ENCODE assay signal across 8 cellular contexts in the genomic region with DNA sequence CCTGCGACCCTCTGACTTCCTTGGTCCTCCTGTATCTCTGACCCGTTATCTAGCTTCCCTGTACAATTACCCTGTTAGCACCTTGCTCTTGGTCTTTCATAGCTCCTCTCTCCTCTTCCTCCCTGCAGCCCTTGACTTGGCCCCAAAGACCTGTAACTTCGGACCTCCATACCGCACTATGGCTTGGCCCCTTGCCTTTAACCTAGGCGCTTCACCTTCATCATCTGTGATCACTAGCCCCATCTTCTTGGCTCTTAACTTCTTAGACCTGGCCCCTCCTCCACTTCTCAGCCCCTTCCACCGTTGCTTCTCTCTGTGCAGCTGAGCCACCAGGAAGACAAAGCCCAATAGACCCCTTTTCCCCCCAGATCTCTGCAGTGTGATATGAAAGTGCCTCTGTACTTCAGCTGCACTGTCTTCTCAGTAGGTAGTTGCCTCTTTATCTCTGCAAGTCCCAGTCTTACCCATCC. TPM values are rescaled to one million over a fixed set of nuclear protein-coding genes. Genes with fewer than 3 reads are reported as not detected.
A peak's percentile ranks its signal among the peaks of the same experiment; 100 is the strongest.
DNase-seq lines count a peak whose midpoint lies in the region; ATAC-seq and TF ChIP-seq lines count a peak whose summit lies in the region.

No MANE protein-coding gene starts in this region.

- no peak for TF ChIP-seq POLR2A in testis (IDR thresholded peaks at IDR 0.05)

- H3K9me3 Mint-ChIP-seq in activated T-cell treated with anti-CD3 and anti-CD28 coated beads, Interleukin-2, amount 50 U/mL, for 24 hours = peaks cover 14% of the 10 kb centered on the region
- H3K9me3 Mint-ChIP-seq in activated T-helper 17 cell treated with anti-CD3 and anti-CD28 coated beads, Interleukin-2, amount 50 U/mL, for 72 hours = no peaks in the 10 kb centered on the region
- no peaks in the 10 kb centered on the region for H3K9me3 Mint-ChIP-seq in immature natural killer cell

- H3K4me1 ChIP-seq in testis = peaks cover 9% of the 10 kb centered on the region

- H3K27ac Mint-ChIP-seq in activated T-cell treated with anti-CD3 and anti-CD28 coated beads, Interleukin-2, amount 50 U/mL, for 24 hours = peak overlapping the region; percentile 89
- peak overlapping the region; percentile 82 for H3K27ac Mint-ChIP-seq in activated T-helper 17 cell treated with anti-CD3 and anti-CD28 coated beads, Interleukin-2, amount 50 U/mL, for 72 hours
- peak overlapping the region; percentile 74 to 95 (median 87) for H3K27ac Mint-ChIP-seq in immature natural killer cell

- peaks cover 70% of the 10 kb centered on the region for H3K36me3 Mint-ChIP-seq in activated T-cell treated with anti-CD3 and anti-CD28 coated beads, Interleukin-2, amount 50 U/mL, for 24 hours (ENCODE audit: low read depth)
- H3K36me3 Mint-ChIP-seq in activated T-helper 17 cell treated with anti-CD3 and anti-CD28 coated beads, Interleukin-2, amount 50 U/mL, for 72 hours (ENCODE audit: low read depth) = peaks cover 33% of the 10 kb centered on the region
- peaks cover 7 to 16% (median 10%) of the 10 kb centered on the region in 3 donors for H3K36me3 Mint-ChIP-seq in immature natural killer cell

- WGBS in testis, 2 donors = 4 to 7% methylated on average over 6 of the region's 6 CpGs

- peak overlapping the region; percentile 66 to 85 for H3K27ac ChIP-seq in testis

- intact Hi-C loops in testis (cut with DNase I; ENCODE audit: low total_unique reads) = no loop called here

- no peaks in the 10 kb centered on the region for H3K27me3 ChIP-seq in testis

- TF ChIP-seq CTCF in testis (IDR thresholded peaks at IDR 0.05) = no peak

- H3K4me3 Mint-ChIP-seq in activated T-cell treated with anti-CD3 and anti-CD28 coated beads, Interleukin-2, amount 50 U/mL, for 24 hours = peak overlapping the region; percentile 93
- H3K4me3 Mint-ChIP-seq in activated T-helper 17 cell treated with anti-CD3 and anti-CD28 coated beads, Interleukin-2, amount 50 U/mL, for 72 hours = peak overlapping the region; percentile 92
- peak overlapping the region; percentile 92 to 98 (median 98) for H3K4me3 Mint-ChIP-seq in immature natural killer cell

- DNase-seq in activated T-cell treated with anti-CD3 and anti-CD28 coated beads, Interleukin-2, amount 50 U/mL, for 24 hours = no peak
- DNase-seq in activated T-cell treated with anti-CD3 and anti-CD28 coated beads for 4 hours (no peak), immature natural killer cell (peak in 1 of 3 donors; percentile 1), testis (no peak), DMS79 treated with DMSO at 0.1 percent for 48 hours (lab: John Stamatoyannopoulos, UW) (no peak), amygdala (lab: John Stamatoyannopoulos, UW) (no peak)

- no peaks in the 10 kb centered on the region for H3K36me3 ChIP-seq in testis (ENCODE audit: low read depth, missing control alignments)

- no peaks in the 10 kb centered on the region for H3K9me3 ChIP-seq in testis

- peaks cover 44% of the 10 kb centered on the region for H3K4me1 Mint-ChIP-seq in activated T-cell treated with anti-CD3 and anti-CD28 coated beads, Interleukin-2, amount 50 U/mL, for 24 hours (ENCODE audit: low read depth)
- H3K4me1 Mint-ChIP-seq in activated T-helper 17 cell treated with anti-CD3 and anti-CD28 coated beads, Interleukin-2, amount 50 U/mL, for 72 hours = peaks cover 30% of the 10 kb centered on the region
- peaks cover 26 to 35% of the 10 kb centered on the region in 2 donors for H3K4me1 Mint-ChIP-seq in immature natural killer cell

- H3K27me3 Mint-ChIP-seq in activated T-cell treated with anti-CD3 and anti-CD28 coated beads, Interleukin-2, amount 50 U/mL, for 24 hours = no peaks in the 10 kb centered on the region
- no peaks in the 10 kb centered on the region for H3K27me3 Mint-ChIP-seq in activated T-helper 17 cell treated with anti-CD3 and anti-CD28 coated beads, Interleukin-2, amount 50 U/mL, for 72 hours
- H3K27me3 Mint-ChIP-seq in immature natural killer cell (ENCODE audit: low read depth in 3 of 3) = peaks cover 0 to 3% (median 0%) of the 10 kb centered on the region in 3 donors

- peak overlapping the region; percentile 85 to 89 for H3K4me3 ChIP-seq in testis

- ATAC-seq in activated T-helper 17 cell treated with anti-CD3 and anti-CD28 coated beads, Interleukin-2, amount 50 U/mL, for 72 hours (replicated peaks) = no peak
- ATAC-seq in HG03432 (IDR thresholded peaks at IDR 0.05; ENCODE audit: unreplicated experiment) = no peak

RNA-seq across cellular contexts. Expression of a gene that starts 0.7 kb away (rescaled TPM):
- 1 to 10 TPM; 7.3 to 9.0 TPM for total RNA-seq in activated T-helper 17 cell treated with anti-CD3 and anti-CD28 coated beads, Interleukin-2, amount 50 U/mL, for 72 hours
- polyA plus RNA-seq in immature natural killer cell = 10 to 100 TPM in 1 of 3 donors, 1 to 10 TPM in 2; 5.2 to 10.2 (median 7.1) TPM
- 10 to 100 TPM; 16.7 to 17.3 TPM for total RNA-seq in testis
- 12.9 TPM for polyA plus RNA-seq in testis (ENCODE audit: insufficient read depth, low read depth, low replicate concordance)

RNA-seq across cellular contexts. Expression of a gene that starts 29.9 kb away (rescaled TPM):
- 10 to 100 TPM; 21.8 to 22.2 TPM for total RNA-seq in activated T-helper 17 cell treated with anti-CD3 and anti-CD28 coated beads, Interleukin-2, amount 50 U/mL, for 72 hours
- polyA plus RNA-seq in immature natural killer cell (10 to 100 TPM; 29.3 to 45.0 (median 36.8) TPM), testis (ENCODE audit: insufficient read depth, low read depth, low replicate concordance) (86.0 TPM)
- total RNA-seq in testis = 10 to 100 TPM; 36.2 to 47.9 TPM

RNA-seq across cellular contexts. Expression of a gene that starts 30.2 kb away (rescaled TPM):
- total RNA-seq in activated T-helper 17 cell treated with anti-CD3 and anti-CD28 coated beads, Interleukin-2, amount 50 U/mL, for 72 hours = 1 to 10 TPM; 3.7 to 4.8 TPM
- 1 to 10 TPM; 2.2 to 4.2 (median 2.8) TPM for polyA plus RNA-seq in immature natural killer cell
- total RNA-seq in testis = 10 to 100 TPM; 10.6 to 14.0 TPM
- 11.7 TPM for polyA plus RNA-seq in testis (ENCODE audit: insufficient read depth, low read depth, low replicate concordance)
